In the genomic region with DNA sequence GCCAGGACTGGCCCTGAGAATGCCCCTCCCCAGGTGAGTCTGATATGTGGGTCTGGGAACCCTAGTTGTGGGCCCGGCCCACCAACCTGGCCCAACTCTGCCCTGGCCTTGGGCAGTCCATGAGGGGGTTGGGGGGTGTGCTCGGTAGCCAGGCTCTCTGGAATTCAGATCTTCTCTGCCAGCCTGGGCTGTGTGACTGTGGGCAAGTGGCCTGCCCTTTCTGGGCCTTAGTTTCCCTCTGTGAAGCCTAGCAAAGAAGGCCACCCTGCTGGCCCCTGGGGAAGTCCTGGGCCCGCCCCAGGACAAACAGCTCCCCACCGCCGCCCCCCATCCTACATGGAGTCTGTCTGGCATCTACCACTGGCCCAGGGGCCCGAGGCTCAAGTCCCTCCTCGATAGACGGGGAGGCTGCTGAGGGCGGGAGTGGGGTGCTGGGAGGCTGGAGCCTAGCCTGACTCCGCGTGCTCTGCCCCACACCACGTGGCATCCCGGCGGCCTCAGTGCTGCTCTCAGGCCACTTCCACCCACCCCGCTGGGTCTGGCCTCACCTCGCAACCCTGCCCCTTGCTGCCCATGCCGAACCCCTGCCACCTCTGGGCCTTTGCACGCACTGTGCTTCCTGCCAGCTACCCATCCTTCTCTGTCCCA, we compare ENCODE assay signal across 26 cellular contexts. TPM values are rescaled to one million over a fixed set of nuclear protein-coding genes. Genes with fewer than 3 reads are reported as not detected.
"Had no signal": no experiment of that assay in that cellular context is flagged by ENCODE, and none has a peak within 500 bp of the region (broad histone marks: within the 10 kb centered on the region; RNA-seq: fewer than 3 reads in every experiment).

No MANE protein-coding gene starts in this region.

- H3K27ac ChIP-seq: adrenal gland, body of pancreas, breast epithelium, SJSA1 had no signal

- H3K27me3 Mint-ChIP-seq: activated CD4-positive, alpha-beta T cell treated with anti-CD3 and anti-CD28 coated beads, Interleukin-2, amount 10 ng/mL, durations not matched to agents 24 days and 14 days; activated CD8-positive, alpha-beta T cell treated with anti-CD3 and anti-CD28 coated beads for 36 hours; activated T-cell treated with anti-CD3 and anti-CD28 coated beads, Interleukin-2, amount 50 U/mL, for 24 hours had no signal

- H3K27me3 ChIP-seq: adrenal gland, body of pancreas, breast epithelium, SJSA1 had no signal

- ATAC-seq: activated CD8-positive, alpha-beta T cell treated with anti-CD3 and anti-CD28 coated beads for 36 hours; activated naive CD4-positive, alpha-beta T cell treated with anti-CD3 and anti-CD28 coated beads, Interleukin-2, amount 50 U/mL, for 72 hours; body of pancreas; Panc1 had no signal

- H3K4me3 ChIP-seq: adrenal gland, body of pancreas, breast epithelium, SJSA1 had no signal

- H3K36me3 Mint-ChIP-seq: activated naive CD4-positive, alpha-beta T cell treated with anti-CD3 and anti-CD28 coated beads, Interleukin-2, amount 50 U/mL, for 72 hours had no signal

- H3K9me3 ChIP-seq: adrenal gland, body of pancreas, breast epithelium, SJSA1, SK-N-SH had no signal

- DNase-seq: activated CD4-positive, alpha-beta T cell treated with anti-CD3 and anti-CD28 coated beads, Interleukin-2, amount 10 ng/mL, durations not matched to agents 24 days and 14 days; activated CD4-positive, alpha-beta T cell treated with anti-CD3 and anti-CD28 coated beads, Interleukin-2, amount 50 U/mL, for 4 hours; activated CD8-positive, alpha-beta T cell treated with anti-CD3 and anti-CD28 coated beads for 36 hours; activated gamma-delta T cell treated with Interleukin-2 at 50 U/mL for 16 hours; activated naive CD4-positive, alpha-beta T cell treated with anti-CD3 and anti-CD28 coated beads for 36 hours; activated T-cell treated with anti-CD3 and anti-CD28 coated beads, Interleukin-2, amount 50 U/mL, for 24 hours; adrenal gland; body of pancreas; Karpas-422; NCI-H1105; NCI-H1417 treated with DMSO at 0.1 percent for 48 hours; NCI-H187 treated with DMSO at 0.1 percent for 48 hours; NCI-H2081; NCI-H2171 treated with DMSO at 0.1 percent for 48 hours; NCI-H226; NCI-H524 treated with DMSO at 0.1 percent for 48 hours; SHP77 treated with DMSO at 0.1 percent for 48 hours; SK-N-SH had no signal

- H3K9me3 Mint-ChIP-seq: activated CD4-positive, alpha-beta T cell treated with anti-CD3 and anti-CD28 coated beads, Interleukin-2, amount 10 ng/mL, durations not matched to agents 24 days and 14 days; activated CD8-positive, alpha-beta T cell treated with anti-CD3 and anti-CD28 coated beads for 36 hours; activated naive CD4-positive, alpha-beta T cell treated with anti-CD3 and anti-CD28 coated beads for 36 hours; activated naive CD4-positive, alpha-beta T cell treated with anti-CD3 and anti-CD28 coated beads, Interleukin-2, amount 50 U/mL, for 72 hours; activated T-cell treated with anti-CD3 and anti-CD28 coated beads, Interleukin-2, amount 50 U/mL, for 24 hours; activated T-helper 1 cell treated with anti-CD3 and anti-CD28 coated beads, Interleukin-12 subunit alpha, Interleukin-12 subunit beta, Interleukin-2, Interleukin-4 antibody, amounts not matched to agents 30 ng/mL and 10 ng/mL and 1 ng/mL, durations not matched to agents 14 hours and 24 hours and 36 hours; T-helper 1 cell treated with Interleukin-12 subunit alpha and Interleukin-12 subunit beta and Interleukin-4 antibody, amounts not matched to agents 30 μg/mL and 1 μg/mL, for 36 hours; T-helper 2 cell treated with Interferon-gamma antibody and Interleukin-4, amounts not matched to agents 5 μg/mL and 100 μg/mL, for 36 hours had no signal

- H3K4me1 ChIP-seq: body of pancreas, breast epithelium had no signal

- H3K27ac Mint-ChIP-seq: activated CD8-positive, alpha-beta T cell treated with anti-CD3 and anti-CD28 coated beads for 36 hours; activated naive CD4-positive, alpha-beta T cell treated with anti-CD3 and anti-CD28 coated beads for 36 hours; activated naive CD4-positive, alpha-beta T cell treated with anti-CD3 and anti-CD28 coated beads, Interleukin-2, amount 50 U/mL, for 72 hours; activated T-cell treated with anti-CD3 and anti-CD28 coated beads, Interleukin-2, amount 50 U/mL, for 24 hours; activated T-helper 1 cell treated with anti-CD3 and anti-CD28 coated beads, Interleukin-12 subunit alpha, Interleukin-12 subunit beta, Interleukin-2, Interleukin-4 antibody, amounts not matched to agents 30 ng/mL and 10 ng/mL and 1 ng/mL, durations not matched to agents 14 hours and 24 hours and 36 hours; T-helper 1 cell treated with Interleukin-12 subunit alpha and Interleukin-12 subunit beta and Interleukin-4 antibody, amounts not matched to agents 30 μg/mL and 1 μg/mL, for 36 hours; T-helper 2 cell treated with Interferon-gamma antibody and Interleukin-4, amounts not matched to agents 5 μg/mL and 100 μg/mL, for 36 hours had no signal

- H3K4me3 Mint-ChIP-seq: activated CD4-positive, alpha-beta T cell treated with anti-CD3 and anti-CD28 coated beads, Interleukin-2, amount 10 ng/mL, durations not matched to agents 24 days and 14 days; activated CD8-positive, alpha-beta T cell treated with anti-CD3 and anti-CD28 coated beads for 36 hours; activated naive CD4-positive, alpha-beta T cell treated with anti-CD3 and anti-CD28 coated beads for 36 hours; activated T-cell treated with anti-CD3 and anti-CD28 coated beads, Interleukin-2, amount 50 U/mL, for 24 hours; activated T-helper 1 cell treated with anti-CD3 and anti-CD28 coated beads, Interleukin-12 subunit alpha, Interleukin-12 subunit beta, Interleukin-2, Interleukin-4 antibody, amounts not matched to agents 30 ng/mL and 10 ng/mL and 1 ng/mL, durations not matched to agents 14 hours and 24 hours and 36 hours; T-helper 1 cell treated with Interleukin-12 subunit alpha and Interleukin-12 subunit beta and Interleukin-4 antibody, amounts not matched to agents 30 μg/mL and 1 μg/mL, for 36 hours; T-helper 2 cell treated with Interferon-gamma antibody and Interleukin-4, amounts not matched to agents 5 μg/mL and 100 μg/mL, for 36 hours had no signal

RNA-seq across cellular contexts. Expression of a gene that starts 8.3 kb away (rescaled TPM):
- total RNA-seq: MCF 10A, SJSA1 had no signal

RNA-seq across cellular contexts. Expression of a gene that starts 29.7 kb away (rescaled TPM):
- total RNA-seq: MCF 10A had no signal
